23 cellular contexts compared by ENCODE assay signal in genomic region chr16:24346734-24347133, GRCh38.
"Had no signal": no experiment of that assay in that cellular context is flagged by ENCODE, and none has a peak within 500 bp of the region (broad histone marks: within the 10 kb centered on the region; RNA-seq: fewer than 3 reads in every experiment).

No MANE protein-coding gene starts in this region.

- H3K27ac ChIP-seq: adrenal gland, breast epithelium, coronary artery, esophagus muscularis mucosa, gastroesophageal sphincter, heart right ventricle, lower lobe of right lung, thoracic aorta, upper lobe of right lung had no signal

- H3K4me1 Mint-ChIP-seq: nephron had no signal

- DNase-seq: activated CD4-positive, CD25-positive, alpha-beta regulatory T cell treated with anti-CD3 and anti-CD28 coated beads, Interleukin-2, amount 50 U/mL, for 72 hours; activated CD8-positive, alpha-beta memory T cell treated with anti-CD3 and anti-CD28 coated beads for 24 hours; activated CD8-positive, alpha-beta memory T cell treated with anti-CD3 and anti-CD28 coated beads, Interleukin-2, amount 50 U/mL, for 48 hours; activated effector memory CD4-positive, alpha-beta T cell treated with Interleukin-2 at 50 U/mL for 16 hours; activated naive CD4-positive, alpha-beta T cell treated with anti-CD3 and anti-CD28 coated beads, Interleukin-2, amount 10 ng/mL, durations not matched to agents 7 days and 5 days; activated T-cell treated with anti-CD3 and anti-CD28 coated beads, Interleukin-2, amount 50 U/mL, for 48 hours; adrenal gland; heart right ventricle; islet precursor cell; left colon; lower lobe of right lung; nucleus accumbens; stimulated activated CD4-positive, alpha-beta T cell treated with anti-CD3 and anti-CD28 coated beads, Interleukin-4, amount 100 ng/mL, for 1 hour; T-helper 9 cell; upper lobe of right lung had no signal

- H3K4me2 ChIP-seq: smooth muscle cell had no signal

- H3K27ac Mint-ChIP-seq: activated naive CD4-positive, alpha-beta T cell treated with anti-CD3 and anti-CD28 coated beads, Interleukin-2, amount 10 ng/mL, durations not matched to agents 7 days and 5 days; nephron had no signal

- H3K9me3 ChIP-seq: adrenal gland, breast epithelium, esophagus muscularis mucosa, gastroesophageal sphincter, heart right ventricle, lower lobe of right lung, thoracic aorta, upper lobe of right lung had no signal

- H3K36me3 Mint-ChIP-seq: activated naive CD4-positive, alpha-beta T cell treated with anti-CD3 and anti-CD28 coated beads, Interleukin-2, amount 10 ng/mL, durations not matched to agents 7 days and 5 days had no signal

- ATAC-seq: gastroesophageal sphincter, heart right ventricle, left colon, lower lobe of right lung, sciatic nerve, upper lobe of right lung had no signal

- H3K4me3 Mint-ChIP-seq: activated naive CD4-positive, alpha-beta T cell treated with anti-CD3 and anti-CD28 coated beads, Interleukin-2, amount 10 ng/mL, durations not matched to agents 7 days and 5 days; nephron had no signal

- H3K27me3 ChIP-seq: adrenal gland, breast epithelium, upper lobe of right lung had no signal

- H3K4me1 ChIP-seq: adrenal gland, breast epithelium, esophagus muscularis mucosa, gastroesophageal sphincter, heart right ventricle, lower lobe of right lung, upper lobe of right lung had no signal

- H3K9me3 Mint-ChIP-seq: activated naive CD4-positive, alpha-beta T cell treated with anti-CD3 and anti-CD28 coated beads, Interleukin-2, amount 10 ng/mL, durations not matched to agents 7 days and 5 days; nephron had no signal
